ENCODE assay signal across 1 cellular context in the genomic region with DNA sequence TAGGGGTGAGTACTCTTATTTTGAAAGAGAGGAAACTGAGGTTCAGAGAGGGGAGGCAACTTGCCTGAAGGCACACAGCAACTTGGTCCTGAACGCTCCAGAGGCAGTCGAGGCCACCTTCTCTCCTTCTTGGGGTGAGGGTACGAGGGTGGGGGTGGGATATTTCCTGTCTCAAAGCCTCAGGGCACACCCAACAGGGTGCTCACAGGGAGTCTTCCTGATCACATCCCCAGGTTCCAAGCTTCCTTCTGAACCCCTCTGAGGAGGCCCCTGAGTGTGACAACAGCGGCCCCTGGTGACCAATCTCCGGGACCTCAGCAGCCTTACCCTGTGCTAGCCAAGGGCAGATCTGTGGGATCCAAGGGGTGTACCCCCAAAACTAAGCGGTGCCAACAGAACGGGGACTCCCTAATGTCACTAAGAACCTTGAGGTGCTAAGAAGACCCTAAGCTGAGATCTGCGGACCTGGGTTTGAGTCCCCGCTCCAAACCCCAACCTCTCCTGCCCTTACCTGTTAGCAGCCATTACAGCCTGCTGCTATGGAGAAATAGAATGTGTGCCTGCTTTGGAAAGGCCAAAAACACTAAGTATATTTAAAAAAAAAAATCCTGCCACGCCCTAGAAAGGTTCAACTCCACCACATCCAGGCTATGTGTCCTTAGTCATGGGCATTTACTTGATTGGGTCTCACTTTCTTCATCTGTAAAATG.
TF ChIP-seq lines count a peak whose summit lies in the region.

No MANE protein-coding gene starts in this region.

TF ChIP-seq in HepG2, 621 proteins besides CTCF, POLR2A, EP300 and RAD21 (continued from another document):
- TF ChIP-seq, protein P1, sequence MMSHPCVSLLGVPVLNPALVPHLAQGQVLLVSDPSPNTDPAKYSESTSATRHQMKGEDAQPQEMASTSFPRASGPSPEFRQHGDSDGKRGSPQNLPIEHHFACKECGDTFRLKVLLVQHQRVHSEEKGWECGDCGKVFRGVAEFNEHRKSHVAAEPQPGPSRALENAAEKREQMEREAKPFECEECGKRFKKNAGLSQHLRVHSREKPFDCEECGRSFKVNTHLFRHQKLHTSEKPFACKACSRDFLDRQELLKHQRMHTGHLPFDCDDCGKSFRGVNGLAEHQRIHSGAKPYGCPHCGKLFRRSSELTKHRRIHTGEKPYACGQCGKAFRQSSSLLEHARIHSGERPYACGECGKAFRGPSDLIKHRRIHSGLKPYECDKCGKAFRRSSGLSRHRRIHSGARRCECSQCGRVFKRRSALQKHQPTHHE (CRISPR knock-in tag; IDR thresholded peaks at IDR 0.05; ENCODE audit: borderline replicate concordance), result no peak
- peak; percentile 43; the same call in 1 of the 2 replicates for TF ChIP-seq ZNF205 (CRISPR knock-in tag; IDR thresholded peaks at IDR 0.05)
- TF ChIP-seq, protein P2, sequence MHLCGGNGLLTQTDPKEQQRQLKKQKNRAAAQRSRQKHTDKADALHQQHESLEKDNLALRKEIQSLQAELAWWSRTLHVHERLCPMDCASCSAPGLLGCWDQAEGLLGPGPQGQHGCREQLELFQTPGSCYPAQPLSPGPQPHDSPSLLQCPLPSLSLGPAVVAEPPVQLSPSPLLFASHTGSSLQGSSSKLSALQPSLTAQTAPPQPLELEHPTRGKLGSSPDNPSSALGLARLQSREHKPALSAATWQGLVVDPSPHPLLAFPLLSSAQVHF (CRISPR knock-in tag; IDR thresholded peaks at IDR 0.05), result no peak
- no peak for TF ChIP-seq ZNF367 (CRISPR knock-in tag; IDR thresholded peaks at IDR 0.05; ENCODE audit: borderline replicate concordance)
- no peak for TF ChIP-seq HNF4G (IDR thresholded peaks at IDR 0.05; ENCODE audit: borderline replicate concordance, low read depth, low read length)
- TF ChIP-seq HNF4G (CRISPR knock-in tag; IDR thresholded peaks at IDR 0.05; ENCODE audit: borderline replicate concordance, low read depth), result 0 out of 2 replicates have a peak, but pooled peaks have one; percentile 22
- 0 out of 2 replicates have a peak, but pooled peaks have one; percentile 35 for TF ChIP-seq RCOR2 (CRISPR knock-in tag; IDR thresholded peaks at IDR 0.05)
- no peak for TF ChIP-seq RFX1 (IDR thresholded peaks at IDR 0.05)
- TF ChIP-seq RXRA (CRISPR knock-in tag; IDR thresholded peaks at IDR 0.05), result 0 out of 2 replicates have a peak, but pooled peaks have one; percentile 19
- TF ChIP-seq ZNF263 (CRISPR knock-in tag; IDR thresholded peaks at IDR 0.05), result 0 out of 2 replicates have a peak, but pooled peaks have one; percentile 38
- no peak for TF ChIP-seq ISX (CRISPR knock-in tag; conservative IDR thresholded peaks at IDR 0.05)
- TF ChIP-seq ZNF3 (CRISPR knock-in tag; IDR thresholded peaks at IDR 0.05), result no peak
